ENCODE assay signal across 17 cellular contexts in genomic region chr12:123288751-123289346, GRCh38. TPM values are rescaled to one million over a fixed set of nuclear protein-coding genes. Genes with fewer than 3 reads are reported as not detected.
DNase-seq lines count a peak whose midpoint lies in the region; ATAC-seq, FAIRE-seq and TF ChIP-seq lines count a peak whose summit lies in the region.
"Had no signal": no experiment of that assay in that cellular context is flagged by ENCODE, and none has a peak within 500 bp of the region (broad histone marks: within the 10 kb centered on the region; RNA-seq: fewer than 3 reads in every experiment).

No MANE protein-coding gene starts in this region.

- no peaks in the 10 kb centered on the region for H3K9me3 ChIP-seq in CD8-positive, alpha-beta T cell (ENCODE audit: low read length)
- H3K9me3 ChIP-seq in SK-N-MC (ENCODE audit: low read depth, low read length): no peaks in the 10 kb centered on the region

- no peak overlapping the region for H3K4me3 Mint-ChIP-seq in CD8-positive, alpha-beta T cell
- no peak overlapping the region for H3K4me3 Mint-ChIP-seq in central memory CD8-positive, alpha-beta T cell
- H3K4me3 Mint-ChIP-seq: HFFc6 had no signal

- no peaks in the 10 kb centered on the region for H3K27me3 Mint-ChIP-seq in CD8-positive, alpha-beta T cell (ENCODE audit: low read depth)
- H3K27me3 Mint-ChIP-seq in central memory CD8-positive, alpha-beta T cell: no peaks in the 10 kb centered on the region

- H3K27ac Mint-ChIP-seq in CD8-positive, alpha-beta T cell: peak overlapping the region; percentile 6
- peak overlapping the region; percentile 47 for H3K27ac Mint-ChIP-seq in central memory CD8-positive, alpha-beta T cell (ENCODE audit: low read depth)
- H3K27ac Mint-ChIP-seq: HFFc6 had no signal

- ATAC-seq in CD8-positive, alpha-beta T cell: no peak
- no peak for ATAC-seq in central memory CD8-positive, alpha-beta T cell (replicated peaks; ENCODE audit: extremely low read depth, poor library complexity, severe bottlenecking)

- POLR2A ChIA-PET in CD8-positive, alpha-beta T cell (lab: Charles Lee): interaction anchor here (0.6 to 0.7 kb wide), 3 partner anchors 16 to 388 kb away, joined by 3 to 5 read pairs (median 3); no protein-coding TSS in a partner anchor

- no peaks in the 10 kb centered on the region for H3K9me3 Mint-ChIP-seq in CD8-positive, alpha-beta T cell
- H3K9me3 Mint-ChIP-seq in central memory CD8-positive, alpha-beta T cell: no peaks in the 10 kb centered on the region
- H3K9me3 Mint-ChIP-seq: HFFc6 had no signal

- no peak overlapping the region for H3K27ac ChIP-seq in CD8-positive, alpha-beta T cell (ENCODE audit: low read depth, low read length)
- peak overlapping the region; percentile 44; the same call in 1 of the 2 replicates for H3K27ac ChIP-seq in SK-N-MC

- peaks cover 8% of the 10 kb centered on the region for H3K36me3 ChIP-seq in CD8-positive, alpha-beta T cell (ENCODE audit: insufficient read depth, low read length)
- peaks cover 13% of the 10 kb centered on the region; the same call in 1 of the 2 replicates for H3K36me3 ChIP-seq in SK-N-MC (ENCODE audit: insufficient read depth, low read length)

- H3K4me1 ChIP-seq in CD8-positive, alpha-beta T cell (ENCODE audit: insufficient read depth, low read length): no peaks in the 10 kb centered on the region

- H3K4me3 ChIP-seq in CD8-positive, alpha-beta T cell (ENCODE audit: low read depth, low read length): no peak overlapping the region
- no peak overlapping the region for H3K4me3 ChIP-seq in SK-N-MC

- H3K27me3 ChIP-seq in CD8-positive, alpha-beta T cell (ENCODE audit: insufficient read depth, low read length): no peaks in the 10 kb centered on the region

- CTCF ChIA-PET in CD8-positive, alpha-beta T cell (lab: Charles Lee): no interaction called here

- no peak for TF ChIP-seq POLR2A in GM12892 (IDR thresholded peaks at IDR 0.05; ENCODE audit: low read depth, low read length)

- no peak for DNase-seq in CD8-positive, alpha-beta T cell
- no peak for DNase-seq in SK-N-MC (ENCODE audit: low read depth, low spot score)
- no peak for DNase-seq in central memory CD8-positive, alpha-beta T cell (ENCODE audit: low spot score in 2 of 2)
- DNase-seq in nucleus accumbens (lab: John Stamatoyannopoulos, UW): peak in 29 of 56 donors; percentile 1 to 71 (median 29)
- DNase-seq in GM19239 (ENCODE audit: insufficient read length, low spot score): no peak
- no peak for DNase-seq in NCI-H128 (lab: John Stamatoyannopoulos, UW; ENCODE audit: unreplicated experiment)
- no peak for DNase-seq in GM12892 (ENCODE audit: insufficient read length)
- DNase-seq in NCI-H2171 (lab: John Stamatoyannopoulos, UW): no peak
- DNase-seq: C1 segment of cervical spinal cord, DMS 273 treated with DMSO at 0.1 percent for 48 hours, GF-D8, HFFc6, KG1, NCI-H146, NCI-H2081 treated with DMSO at 0.1 percent for 48 hours, NCI-H524 treated with DMSO at 0.1 percent for 48 hours had no signal

- FAIRE-seq in GM19239 (lab: Jason Lieb, UNC): no peak
- FAIRE-seq in GM12892 (lab: Jason Lieb, UNC): no peak
- FAIRE-seq: H1 had no signal

- intact Hi-C loops in CD8-positive, alpha-beta T cell (cut with DNase I, micrococcal nuclease): no loop called here

- H3K9ac ChIP-seq in SK-N-MC (ENCODE audit: insufficient read length): no peak overlapping the region

- no peaks in the 10 kb centered on the region for H3K4me1 Mint-ChIP-seq in CD8-positive, alpha-beta T cell (ENCODE audit: low read depth)
- H3K4me1 Mint-ChIP-seq in central memory CD8-positive, alpha-beta T cell: no peaks in the 10 kb centered on the region

- TF ChIP-seq CTCF in CD8-positive, alpha-beta T cell (IDR thresholded peaks at IDR 0.05): no peak

- H3K36me3 Mint-ChIP-seq in CD8-positive, alpha-beta T cell: peaks cover 41% of the 10 kb centered on the region
- peaks cover 11% of the 10 kb centered on the region for H3K36me3 Mint-ChIP-seq in central memory CD8-positive, alpha-beta T cell (ENCODE audit: insufficient read depth)

RNA-seq across cellular contexts. Expression of gene CDK2AP1, which starts 17.2 kb away (rescaled TPM):
- total RNA-seq in CD8-positive, alpha-beta T cell: 1 to 10 TPM; 3.8 to 4.1 TPM
- polyA plus RNA-seq in GM12892 (2012; ENCODE audit: missing spikeins): 34.1 TPM

RNA-seq across cellular contexts. Expression of gene MTRFR, which starts 55.6 kb away (rescaled TPM):
- 10 to 100 TPM; 37.7 to 39.4 TPM for total RNA-seq in CD8-positive, alpha-beta T cell
- polyA plus RNA-seq in GM12892 (2012; ENCODE audit: missing spikeins): 18.1 TPM

RNA-seq across cellular contexts. Expression of gene MPHOSPH9, which starts 55.9 kb away (rescaled TPM):
- total RNA-seq in CD8-positive, alpha-beta T cell: 10 to 100 TPM; 82.2 to 84.4 TPM
- polyA plus RNA-seq in GM12892 (2012; ENCODE audit: missing spikeins): 30.1 TPM

Comparison
In these comparisons a context has a peak if more than half of its experiments do, and no peak if none do; other contexts are left out.
1. DNase-seq: peak in nucleus accumbens (29 of 56); none in CD8-positive, alpha-beta T cell (0 of 7), SK-N-MC (single experiment), central memory CD8-positive, alpha-beta T cell (0 of 2), GM19239 (single experiment), NCI-H128 (single experiment), GM12892 (single experiment) and NCI-H2171 (single experiment).